Comparison of ENCODE assay signal across 8 cellular contexts in genomic region chr3:141401584-141402475, GRCh38. TPM values are rescaled to one million over a fixed set of nuclear protein-coding genes. Genes with fewer than 3 reads are reported as not detected.
DNase-seq lines count a peak whose midpoint lies in the region; ATAC-seq and TF ChIP-seq lines count a peak whose summit lies in the region.

No MANE protein-coding gene starts in this region.

- intact Hi-C loops in Right ventricle myocardium inferior (cut with DNase I): loop anchor here (2.0 kb wide), 2 partner anchors 33 to 41 kb away; partner anchors contain the start of gene ZBTB38
- intact Hi-C loops in cardiac septum (cut with DNase I): loop anchor here (1.0 to 2.0 kb wide), 2 partner anchors 34 to 39 kb away; partner anchors contain the start of gene ZBTB38
- intact Hi-C loops in sciatic nerve (cut with DNase I): no loop called here

- 24% methylated on average over 30 of the region's 59 CpGs for WGBS in hepatocyte (ENCODE audit: low lambda C conversion rate, missing lambda C conversion rate)

- H3K9ac ChIP-seq in adipocyte (ENCODE audit: low read length): peak overlapping the region; percentile 93

- ATAC-seq in Right ventricle myocardium inferior (peak; percentile 78), HG02852 (IDR thresholded peaks at IDR 0.05; ENCODE audit: unreplicated experiment) (peak; percentile 64), sciatic nerve (peak; percentile 65)

- peak overlapping the region; percentile 89 for H3K4me2 ChIP-seq in hepatocyte

- no peak for TF ChIP-seq CTCF in hepatocyte (IDR thresholded peaks at IDR 0.05; ENCODE audit: poor library complexity)

- no peaks in the 10 kb centered on the region for H4K20me1 ChIP-seq in hepatocyte (ENCODE audit: insufficient read depth, poor library complexity, severe bottlenecking)

- H3K9me3 ChIP-seq in adipocyte (ENCODE audit: control insufficient read depth, low read length): peaks cover 2% of the 10 kb centered on the region
- no peaks in the 10 kb centered on the region for H3K9me3 ChIP-seq in hepatocyte (ENCODE audit: low read depth)

- H3K27ac ChIP-seq in hepatocyte: peak overlapping the region; percentile 91

- H3K9me2 ChIP-seq in hepatocyte (replicated peaks; ENCODE audit: insufficient read depth): no peaks in the 10 kb centered on the region

- peak; percentile 86 for DNase-seq in Right ventricle myocardium inferior (ENCODE audit: missing footprints)
- no peak for DNase-seq in cardiac septum (ENCODE audit: low spot score)
- DNase-seq in OCI-M1 (lab: John Stamatoyannopoulos, UW): peak; percentile 37
- DNase-seq in adipocyte (ENCODE audit: low read depth): peak; percentile 62
- DNase-seq in hepatocyte (ENCODE audit: low spot score): peak; percentile 73
- DNase-seq in sciatic nerve (ENCODE audit: low spot score): peak; percentile 72
- no peak for DNase-seq in NCI-H2029 (lab: John Stamatoyannopoulos, UW)

- H3K4me1 ChIP-seq in adipocyte (ENCODE audit: control insufficient read depth, insufficient read depth, low read length) (peaks cover 58% of the 10 kb centered on the region), hepatocyte (ENCODE audit: insufficient read depth) (peaks cover 18% of the 10 kb centered on the region)

- no peaks in the 10 kb centered on the region for H3K27me3 ChIP-seq in adipocyte (replicated peaks; ENCODE audit: control insufficient read depth, insufficient read depth, low read length)
- no peaks in the 10 kb centered on the region for H3K27me3 ChIP-seq in hepatocyte

- peaks cover 35% of the 10 kb centered on the region for H3K79me2 ChIP-seq in hepatocyte

- peak overlapping the region; percentile 86 for H2AFZ ChIP-seq in hepatocyte

- peaks cover 33% of the 10 kb centered on the region for H3K36me3 ChIP-seq in adipocyte (ENCODE audit: control insufficient read depth, insufficient read depth, low read length, severe bottlenecking)
- H3K36me3 ChIP-seq in hepatocyte (replicated peaks; ENCODE audit: insufficient read depth, low read depth): peaks cover under 1% of the 10 kb centered on the region

- H3K4me3 ChIP-seq in adipocyte (ENCODE audit: low read length): peak overlapping the region; percentile 88
- peak overlapping the region; percentile 69 for H3K4me3 ChIP-seq in hepatocyte

RNA-seq across cellular contexts. Expression of gene ZBTB38, which starts 33.5 kb away (rescaled TPM):
- 102 TPM for total RNA-seq in Right ventricle myocardium inferior
- 119 TPM for total RNA-seq in cardiac septum
- 122 and 140 TPM in 2 replicates for total RNA-seq in hepatocyte
- 31.6 and 32.7 TPM in 2 replicates for polyA plus RNA-seq in hepatocyte
- total RNA-seq in sciatic nerve: 117 TPM

Comparison
In these comparisons a context has a peak if more than half of its experiments do, and no peak if none do; other contexts are left out.
1. DNase-seq: peak in Right ventricle myocardium inferior (single experiment), OCI-M1 (single experiment), adipocyte (single experiment), hepatocyte (single experiment) and sciatic nerve (single experiment); none in cardiac septum (single experiment) and NCI-H2029 (single experiment).
2. Peak in every context shown above with its lines, with median percentiles within 50 percentile points of each other: ATAC-seq.